28 cellular contexts compared by ENCODE assay signal in the genomic region with DNA sequence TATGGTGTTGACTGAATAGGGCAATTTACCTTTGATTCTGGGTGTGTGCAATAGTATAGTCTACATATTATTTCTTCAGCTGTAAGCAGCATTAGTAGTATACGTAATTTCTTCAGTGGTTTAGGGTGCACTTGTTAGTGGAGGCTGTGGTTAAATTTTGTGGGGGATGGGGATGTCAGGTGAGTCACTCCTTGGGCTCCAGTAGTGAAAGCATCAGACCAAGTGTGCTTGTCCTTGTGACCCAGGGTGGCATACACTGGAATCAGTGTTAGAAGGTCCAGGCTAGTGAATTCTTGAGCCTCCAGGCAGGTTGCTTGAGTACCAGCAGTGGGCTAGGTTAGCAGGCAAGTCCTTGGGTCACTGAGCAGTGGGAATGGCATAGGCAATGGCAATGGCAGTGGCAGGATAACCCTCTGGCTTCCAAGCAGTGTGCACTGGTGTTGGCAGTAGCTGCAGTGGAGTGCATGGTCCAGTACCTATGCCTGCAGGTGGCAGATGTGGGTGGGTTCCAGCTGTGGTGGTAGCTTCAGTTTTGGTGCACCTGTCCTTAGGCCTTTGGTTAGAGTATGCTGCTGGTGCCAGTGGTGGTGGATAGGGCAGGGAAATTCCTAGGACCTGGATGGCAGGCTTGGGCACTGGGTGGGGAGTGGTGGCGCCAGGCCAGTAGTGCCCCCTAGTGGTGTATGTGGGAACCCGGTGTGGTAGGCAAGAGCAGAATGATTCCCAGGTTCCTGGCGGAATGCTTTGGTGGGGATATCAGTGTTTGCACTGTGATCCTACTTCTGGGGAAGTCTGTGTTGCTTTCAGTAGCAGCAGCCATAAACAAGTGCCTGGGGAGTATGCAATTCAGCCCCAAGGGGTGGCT.
DNase-seq lines count a peak whose midpoint lies in the region; ATAC-seq and TF ChIP-seq lines count a peak whose summit lies in the region.
"Had no signal": no experiment of that assay in that cellular context is flagged by ENCODE, and none has a peak within 500 bp of the region (broad histone marks: within the 10 kb centered on the region; RNA-seq: fewer than 3 reads in every experiment).

No MANE protein-coding gene starts in this region.

- no peaks in the 10 kb centered on the region for H3K36me3 Mint-ChIP-seq in neural progenitor cell
- no peaks in the 10 kb centered on the region for H3K36me3 Mint-ChIP-seq in activated T-helper 17 cell treated with anti-CD3 and anti-CD28 coated beads, Interleukin-2, amount 50 U/mL, for 72 hours (ENCODE audit: low read depth)
- H3K36me3 Mint-ChIP-seq: memory B cell had no signal

- H3K79me2 ChIP-seq in PC-9 (ENCODE audit: low read depth) (no peaks in the 10 kb centered on the region), neural progenitor cell (ENCODE audit: low read depth) (no peaks in the 10 kb centered on the region)

- no peaks in the 10 kb centered on the region for H3K4me1 ChIP-seq in PC-9 (replicated peaks; ENCODE audit: insufficient read depth)
- H3K4me1 ChIP-seq in neural progenitor cell: no peaks in the 10 kb centered on the region
- H3K4me1 ChIP-seq: Caco-2, Peyer's patch, tibial nerve had no signal

- H3K9me2 ChIP-seq in PC-9 (ENCODE audit: insufficient read depth): no peaks in the 10 kb centered on the region

- no peaks in the 10 kb centered on the region for H3F3A ChIP-seq in PC-9 (ENCODE audit: insufficient read depth, low read depth)
- H3F3A ChIP-seq in neural progenitor cell (ENCODE audit: low read depth): no peaks in the 10 kb centered on the region

- no peak overlapping the region for H3K4me3 ChIP-seq in HFF-Myc (replicated peaks; ENCODE audit: low read depth, low read length)
- no peak overlapping the region for H3K4me3 ChIP-seq in PC-9
- no peak overlapping the region for H3K4me3 ChIP-seq in neural progenitor cell
- H3K4me3 ChIP-seq: cardiac muscle cell, Peyer's patch, tibial nerve had no signal

- POLR2A ChIA-PET in PC-9 (lab: Charles Lee; ENCODE audit: unreplicated experiment): no interaction called here

- H3K9me3 Mint-ChIP-seq in neural progenitor cell: peaks cover 18% of the 10 kb centered on the region
- no peaks in the 10 kb centered on the region for H3K9me3 Mint-ChIP-seq in activated T-helper 17 cell treated with anti-CD3 and anti-CD28 coated beads, Interleukin-2, amount 50 U/mL, for 72 hours
- H3K9me3 Mint-ChIP-seq: stimulated activated naive CD8-positive, alpha-beta T cell treated with anti-CD3 and anti-CD28 coated beads, Interleukin-15, amount 100 ng/mL, for 72 hours had no signal

- no peak overlapping the region for H2AFZ ChIP-seq in PC-9
- H2AFZ ChIP-seq in neural progenitor cell (replicated peaks): no peak overlapping the region

- no peak overlapping the region for H3K4me2 ChIP-seq in PC-9
- H3K4me2 ChIP-seq in neural progenitor cell: no peak overlapping the region

- intact Hi-C loops in PC-9 (cut with micrococcal nuclease; ENCODE audit: unreplicated experiment): no loop called here

- H3K27me3 Mint-ChIP-seq in neural progenitor cell (ENCODE audit: insufficient read depth, low read depth): no peaks in the 10 kb centered on the region
- H3K27me3 Mint-ChIP-seq in activated T-helper 17 cell treated with anti-CD3 and anti-CD28 coated beads, Interleukin-2, amount 50 U/mL, for 72 hours: no peaks in the 10 kb centered on the region
- H3K27me3 Mint-ChIP-seq: activated CD8-positive, alpha-beta T cell treated with anti-CD3 and anti-CD28 coated beads for 36 hours; B cell; dendritic cell treated with granulocyte-macrophage colony-stimulating factor and Interleukin-4, amounts not matched to agents 40 ng/mL and 50 ng/mL, for 4 days; memory B cell; stimulated activated naive CD8-positive, alpha-beta T cell treated with anti-CD3 and anti-CD28 coated beads, Interleukin-15, amount 100 ng/mL, for 72 hours had no signal

- H4K20me1 ChIP-seq in PC-9 (ENCODE audit: insufficient read depth): no peaks in the 10 kb centered on the region
- no peaks in the 10 kb centered on the region for H4K20me1 ChIP-seq in neural progenitor cell (ENCODE audit: low read depth)

- TF ChIP-seq CTCF in HFF-Myc (IDR thresholded peaks at IDR 0.05; ENCODE audit: low read depth, low read length, missing control alignments) (peak; percentile 4), PC-9 (conservative IDR thresholded peaks at IDR 0.05) (0 out of 2 replicates have a peak, but pooled peaks have one; percentile 29), neural progenitor cell (IDR thresholded peaks at IDR 0.05) (peak; percentile 26)

- no peak overlapping the region for H3K4me3 Mint-ChIP-seq in neural progenitor cell
- no peak overlapping the region for H3K4me3 Mint-ChIP-seq in activated T-helper 17 cell treated with anti-CD3 and anti-CD28 coated beads, Interleukin-2, amount 50 U/mL, for 72 hours
- H3K4me3 Mint-ChIP-seq: activated CD8-positive, alpha-beta T cell treated with anti-CD3 and anti-CD28 coated beads for 36 hours; B cell; dendritic cell treated with granulocyte-macrophage colony-stimulating factor and Interleukin-4, amounts not matched to agents 40 ng/mL and 50 ng/mL, for 4 days; memory B cell; stimulated activated naive CD8-positive, alpha-beta T cell treated with anti-CD3 and anti-CD28 coated beads, Interleukin-15, amount 100 ng/mL, for 72 hours had no signal

- no peaks in the 10 kb centered on the region for H3K36me3 ChIP-seq in PC-9 (ENCODE audit: low read depth)
- no peaks in the 10 kb centered on the region for H3K36me3 ChIP-seq in neural progenitor cell
- H3K36me3 ChIP-seq: cardiac muscle cell, Peyer's patch, tibial nerve had no signal

- CTCF ChIA-PET in PC-9 (lab: Charles Lee): no interaction called here

- H3K4me1 Mint-ChIP-seq in neural progenitor cell: no peaks in the 10 kb centered on the region
- no peaks in the 10 kb centered on the region for H3K4me1 Mint-ChIP-seq in activated T-helper 17 cell treated with anti-CD3 and anti-CD28 coated beads, Interleukin-2, amount 50 U/mL, for 72 hours
- H3K4me1 Mint-ChIP-seq: B cell; memory B cell; stimulated activated naive CD8-positive, alpha-beta T cell treated with anti-CD3 and anti-CD28 coated beads, Interleukin-15, amount 100 ng/mL, for 72 hours had no signal

- no peak overlapping the region for H3K27ac ChIP-seq in PC-9
- H3K27ac ChIP-seq in neural progenitor cell: no peak overlapping the region
- H3K27ac ChIP-seq: cardiac muscle cell, Peyer's patch, tibial nerve had no signal

- no peaks in the 10 kb centered on the region for H3K9me3 ChIP-seq in PC-9 (ENCODE audit: insufficient read depth, low read depth)
- H3K9me3 ChIP-seq in neural progenitor cell (ENCODE audit: low read depth): peaks cover 15% of the 10 kb centered on the region
- H3K9me3 ChIP-seq: Caco-2, Peyer's patch had no signal

- peak; percentile 0 for DNase-seq in NK-92 treated with Interleukin-12 subunit alpha and Interleukin-12 subunit beta, amount 100 ng/mL, for 24 hours (lab: John Stamatoyannopoulos, UW)
- DNase-seq in NK-92 (lab: John Stamatoyannopoulos, UW; ENCODE audit: unreplicated experiment) (no peak), HFF-Myc (ENCODE audit: extremely low read depth, low read depth) (no peak), PC-9 (no peak), neural progenitor cell (ENCODE audit: low spot score) (no peak), NCI-H510A treated with DMSO at 0.1 percent for 48 hours (lab: John Stamatoyannopoulos, UW) (no peak), NCI-H510A (lab: John Stamatoyannopoulos, UW) (no peak)
- DNase-seq: activated CD8-positive, alpha-beta T cell treated with anti-CD3 and anti-CD28 coated beads for 36 hours; activated naive CD4-positive, alpha-beta T cell treated with Interleukin-2 at 50 U/mL for 16 hours; activated T-cell treated with anti-CD3 and anti-CD28 coated beads for 4 hours; DMS79 treated with DMSO at 0.1 percent for 48 hours; glutamatergic neuron; GOT3; KBM-7; left colon; NCI-H1092; NCI-H1930; NCI-H774; Peyer's patch; stimulated activated naive CD8-positive, alpha-beta T cell treated with anti-CD3 and anti-CD28 coated beads, Interleukin-15, amount 100 ng/mL, for 72 hours; T-helper 9 cell had no signal

- BruUV-seq in PC-9 (replicated peaks; lab: Mats Ljungman, UMichigan): no TSS peak

- H3K27me3 ChIP-seq in PC-9 (ENCODE audit: insufficient read depth, low read depth) (no peaks in the 10 kb centered on the region), neural progenitor cell (no peaks in the 10 kb centered on the region)
- H3K27me3 ChIP-seq: cardiac muscle cell, Peyer's patch, tibial nerve had no signal

- no peak for ATAC-seq in activated T-helper 17 cell treated with anti-CD3 and anti-CD28 coated beads, Interleukin-2, amount 50 U/mL, for 72 hours (replicated peaks)
- ATAC-seq: activated CD8-positive, alpha-beta T cell treated with anti-CD3 and anti-CD28 coated beads for 36 hours; left colon; stimulated activated naive CD8-positive, alpha-beta T cell treated with anti-CD3 and anti-CD28 coated beads, Interleukin-15, amount 100 ng/mL, for 72 hours had no signal

- no peak overlapping the region for H3K27ac Mint-ChIP-seq in neural progenitor cell
- H3K27ac Mint-ChIP-seq in activated T-helper 17 cell treated with anti-CD3 and anti-CD28 coated beads, Interleukin-2, amount 50 U/mL, for 72 hours: no peak overlapping the region
- H3K27ac Mint-ChIP-seq: activated CD8-positive, alpha-beta T cell treated with anti-CD3 and anti-CD28 coated beads for 36 hours; B cell; dendritic cell treated with granulocyte-macrophage colony-stimulating factor and Interleukin-4, amounts not matched to agents 40 ng/mL and 50 ng/mL, for 4 days; memory B cell had no signal

- no peak overlapping the region for H3K9ac ChIP-seq in neural progenitor cell
